In the genomic region with DNA sequence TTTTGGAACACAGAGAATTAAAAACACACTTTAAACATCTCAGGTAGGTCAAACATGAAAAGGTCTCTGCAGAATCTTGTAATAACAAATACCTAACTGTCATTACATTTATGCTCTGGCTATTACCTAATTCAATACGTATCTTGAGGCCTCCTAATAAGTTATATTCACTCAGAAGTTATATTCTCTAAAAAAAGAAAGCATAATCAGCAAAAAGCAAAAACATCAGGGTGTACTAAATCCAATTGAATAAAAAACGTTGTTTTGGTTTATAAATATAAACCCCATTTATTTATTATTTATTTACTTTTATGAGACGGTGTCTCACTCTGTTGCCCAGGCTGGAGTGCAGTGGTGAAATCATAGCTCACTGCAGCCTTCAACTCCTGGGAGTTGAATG, we compare ENCODE assay signal across 2 cellular contexts.
TF ChIP-seq lines count a peak whose summit lies in the region.

No MANE protein-coding gene starts in this region.

TF ChIP-seq in IMR-90, 13 proteins besides CTCF, POLR2A, EP300 and RAD21:
- no peak for TF ChIP-seq MXI1 (IDR thresholded peaks at IDR 0.05; ENCODE audit: borderline replicate concordance, low read depth, low read length)
- peak; percentile 31; the same call in 1 of the 2 replicates for TF ChIP-seq MAFK (IDR thresholded peaks at IDR 0.05; ENCODE audit: low read depth, low read length)
- no peak for TF ChIP-seq ELK1 (IDR thresholded peaks at IDR 0.05; ENCODE audit: borderline replicate concordance, low read depth, low read length)
- TF ChIP-seq FOS (IDR thresholded peaks at IDR 0.05; ENCODE audit: low read depth, low read length): no peak
- no peak for TF ChIP-seq NFE2L2 (IDR thresholded peaks at IDR 0.05; ENCODE audit: low read depth, low read length)

TF ChIP-seq in K562, 482 proteins besides CTCF, POLR2A, EP300 and RAD21:
- TF ChIP-seq EWSR1 (IDR thresholded peaks at IDR 0.05; ENCODE audit: borderline replicate concordance, low read depth, partially characterized antibody): no peak
- no peak for TF ChIP-seq ZBTB43 (CRISPR knock-in tag; IDR thresholded peaks at IDR 0.05)
- TF ChIP-seq ZNF133 (CRISPR knock-in tag; IDR thresholded peaks at IDR 0.05): no peak
- TF ChIP-seq FOXK1 (CRISPR knock-in tag; IDR thresholded peaks at IDR 0.05; ENCODE audit: borderline replicate concordance): no peak
- 0 out of 2 replicates have a peak, but pooled peaks have one; percentile 11 for TF ChIP-seq MAFK (IDR thresholded peaks at IDR 0.05; ENCODE audit: low read length)
- TF ChIP-seq TOE1 (IDR thresholded peaks at IDR 0.05; ENCODE audit: borderline replicate concordance): no peak
- no peak for TF ChIP-seq TOE1 (CRISPR knock-in tag; IDR thresholded peaks at IDR 0.05; ENCODE audit: borderline replicate concordance, low read depth)
- TF ChIP-seq POLR2B (IDR thresholded peaks at IDR 0.05; ENCODE audit: low read depth, partially characterized antibody): no peak
- TF ChIP-seq ZBTB34 (CRISPR knock-in tag; IDR thresholded peaks at IDR 0.05): no peak
- TF ChIP-seq JUN (IDR thresholded peaks at IDR 0.05; ENCODE audit: borderline replicate concordance, low read depth, low read length): no peak
- TF ChIP-seq JUN (CRISPR knock-in tag; IDR thresholded peaks at IDR 0.05; ENCODE audit: borderline replicate concordance): no peak
- TF ChIP-seq C11orf30 (IDR thresholded peaks at IDR 0.05; ENCODE audit: low read depth): peak; percentile 67
- no peak for TF ChIP-seq ZKSCAN1 (IDR thresholded peaks at IDR 0.05; ENCODE audit: low read depth, low read length)
- no peak for TF ChIP-seq HSF4 (CRISPR knock-in tag; IDR thresholded peaks at IDR 0.05; ENCODE audit: borderline replicate concordance)
- TF ChIP-seq ZNF316 (IDR thresholded peaks at IDR 0.05): peak; percentile 83
- TF ChIP-seq SMC3 (conservative IDR thresholded peaks at IDR 0.05; ENCODE audit: insufficient read depth, low read depth, low read length): no peak
- TF ChIP-seq ZBTB8A (IDR thresholded peaks at IDR 0.05; ENCODE audit: partially characterized antibody): no peak
- TF ChIP-seq SRSF1 (IDR thresholded peaks at IDR 0.05; ENCODE audit: low read depth, low read length): no peak
- TF ChIP-seq ZNF140 (CRISPR knock-in tag; IDR thresholded peaks at IDR 0.05): no peak
- 0 out of 2 replicates have a peak, but pooled peaks have one; percentile 8 for TF ChIP-seq MAFF (IDR thresholded peaks at IDR 0.05; ENCODE audit: low read length)
- no peak for TF ChIP-seq ZNF436 (CRISPR knock-in tag; IDR thresholded peaks at IDR 0.05)
- TF ChIP-seq HNRNPK (IDR thresholded peaks at IDR 0.05; ENCODE audit: low read depth, low read length, poor library complexity, severe bottlenecking): no peak
- TF ChIP-seq MAFG (tag; conservative IDR thresholded peaks at IDR 0.05): 0 out of 2 replicates have a peak, but pooled peaks have one; percentile 30
